Comparison of ENCODE assay signal across 2 cellular contexts in the genomic region with DNA sequence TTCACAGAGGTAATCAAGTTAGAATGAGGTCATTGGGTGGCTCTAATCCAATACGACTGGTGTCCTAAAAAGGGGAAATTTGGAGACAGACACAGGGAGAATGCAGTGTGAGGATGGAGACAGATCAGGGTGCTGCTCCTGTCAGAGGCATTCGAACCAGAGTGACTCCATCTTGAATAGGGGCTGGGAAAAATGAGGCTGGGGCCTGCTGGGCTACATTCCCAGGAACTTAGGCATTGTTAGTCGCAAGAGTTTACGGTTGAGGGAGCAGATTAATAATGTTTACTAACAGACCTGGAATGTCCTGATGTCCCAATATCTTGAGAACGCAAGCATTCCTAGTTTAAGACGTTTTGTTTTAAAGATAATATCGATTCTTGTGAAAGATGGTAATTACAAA.
TF ChIP-seq lines count a peak whose summit lies in the region.

No MANE protein-coding gene starts in this region.

TF ChIP-seq in A549, 52 proteins besides CTCF, POLR2A, EP300 and RAD21:
- TF ChIP-seq HMGXB4 (CRISPR knock-in tag; IDR thresholded peaks at IDR 0.05; ENCODE audit: borderline replicate concordance) (peak; percentile 97), EHF (CRISPR knock-in tag; IDR thresholded peaks at IDR 0.05) (peak; percentile 100), CBX2 (IDR thresholded peaks at IDR 0.05; ENCODE audit: borderline replicate concordance, low read depth) (no peak), HOXB13 (CRISPR knock-in tag; IDR thresholded peaks at IDR 0.05; ENCODE audit: low read depth) (peak; percentile 100), CEBPB (IDR thresholded peaks at IDR 0.05) (peak in 1 of 2 experiments; percentile 71; a peak in 2 of 4 replicates), JUN (IDR thresholded peaks at IDR 0.05) (0 out of 5 replicates have a peak, but pooled peaks of 1 of the 2 experiments have one; percentile 19), HEYL (CRISPR knock-in tag; IDR thresholded peaks at IDR 0.05) (peak; percentile 100), ZC3H11A (IDR thresholded peaks at IDR 0.05) (no peak), HOXA7 (CRISPR knock-in tag; IDR thresholded peaks at IDR 0.05) (peak; percentile 99), MYC (IDR thresholded peaks at IDR 0.05; ENCODE audit: borderline replicate concordance, low read length) (no peak), USF2 (IDR thresholded peaks at IDR 0.05) (no peak), MAX (IDR thresholded peaks at IDR 0.05) (0 out of 2 replicates have a peak, but pooled peaks have one; percentile 22), TP53 (CRISPR knock-in tag; IDR thresholded peaks at IDR 0.05) (peak; percentile 99), MAFK (IDR thresholded peaks at IDR 0.05; ENCODE audit: partially characterized antibody) (no peak), SMC3 (IDR thresholded peaks at IDR 0.05) (no peak), RFX5 (IDR thresholded peaks at IDR 0.05) (no peak), HOXB5 (CRISPR knock-in tag; IDR thresholded peaks at IDR 0.05) (peak; percentile 100), NPAS2 (CRISPR knock-in tag; IDR thresholded peaks at IDR 0.05; ENCODE audit: borderline replicate concordance) (peak; percentile 96), POLR2AphosphoS2 (conservative IDR thresholded peaks at IDR 0.05; ENCODE audit: low read length) (no peak), GATA3 (IDR thresholded peaks at IDR 0.05; ENCODE audit: borderline replicate concordance) (no peak), FOXS1 (CRISPR knock-in tag; IDR thresholded peaks at IDR 0.05) (peak; percentile 100), RARB (CRISPR knock-in tag; IDR thresholded peaks at IDR 0.05) (peak; percentile 98), FOSL2 (IDR thresholded peaks at IDR 0.05) (no peak), FOSL2 (CRISPR knock-in tag; IDR thresholded peaks at IDR 0.05) (peak; percentile 83), ZFP36 (IDR thresholded peaks at IDR 0.05; ENCODE audit: borderline replicate concordance, partially characterized antibody) (no peak), ZSCAN20 (CRISPR knock-in tag; IDR thresholded peaks at IDR 0.05) (peak; percentile 100), TFCP2L1 (CRISPR knock-in tag; IDR thresholded peaks at IDR 0.05) (peak; percentile 99), FOSB (CRISPR knock-in tag; IDR thresholded peaks at IDR 0.05) (peak; percentile 99), BHLHE40 (IDR thresholded peaks at IDR 0.05; ENCODE audit: low read depth, low read length) (no peak), KDM5A (IDR thresholded peaks at IDR 0.05) (no peak), ZNF302 (CRISPR knock-in tag; IDR thresholded peaks at IDR 0.05) (peak; percentile 99)
- TF ChIP-seq, protein P1, sequence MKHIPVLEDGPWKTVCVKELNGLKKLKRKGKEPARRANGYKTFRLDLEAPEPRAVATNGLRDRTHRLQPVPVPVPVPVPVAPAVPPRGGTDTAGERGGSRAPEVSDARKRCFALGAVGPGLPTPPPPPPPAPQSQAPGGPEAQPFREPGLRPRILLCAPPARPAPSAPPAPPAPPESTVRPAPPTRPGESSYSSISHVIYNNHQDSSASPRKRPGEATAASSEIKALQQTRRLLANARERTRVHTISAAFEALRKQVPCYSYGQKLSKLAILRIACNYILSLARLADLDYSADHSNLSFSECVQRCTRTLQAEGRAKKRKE (CRISPR knock-in tag; IDR thresholded peaks at IDR 0.05; ENCODE audit: low read depth) = peak; percentile 100
- TF ChIP-seq, protein P2, sequence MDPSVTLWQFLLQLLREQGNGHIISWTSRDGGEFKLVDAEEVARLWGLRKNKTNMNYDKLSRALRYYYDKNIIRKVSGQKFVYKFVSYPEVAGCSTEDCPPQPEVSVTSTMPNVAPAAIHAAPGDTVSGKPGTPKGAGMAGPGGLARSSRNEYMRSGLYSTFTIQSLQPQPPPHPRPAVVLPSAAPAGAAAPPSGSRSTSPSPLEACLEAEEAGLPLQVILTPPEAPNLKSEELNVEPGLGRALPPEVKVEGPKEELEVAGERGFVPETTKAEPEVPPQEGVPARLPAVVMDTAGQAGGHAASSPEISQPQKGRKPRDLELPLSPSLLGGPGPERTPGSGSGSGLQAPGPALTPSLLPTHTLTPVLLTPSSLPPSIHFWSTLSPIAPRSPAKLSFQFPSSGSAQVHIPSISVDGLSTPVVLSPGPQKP (IDR thresholded peaks at IDR 0.05; ENCODE audit: low read depth, low read length) = no peak

TF ChIP-seq in WTC11, 78 proteins besides CTCF, POLR2A, EP300 and RAD21 (continued from another document):
- TF ChIP-seq ATF6 (CRISPR knock-in tag; IDR thresholded peaks at IDR 0.05) (no peak), MXD4 (CRISPR knock-in tag; IDR thresholded peaks at IDR 0.05; ENCODE audit: borderline replicate concordance) (0 out of 2 replicates have a peak, but pooled peaks have one; percentile 26)
- TF ChIP-seq, protein P3, sequence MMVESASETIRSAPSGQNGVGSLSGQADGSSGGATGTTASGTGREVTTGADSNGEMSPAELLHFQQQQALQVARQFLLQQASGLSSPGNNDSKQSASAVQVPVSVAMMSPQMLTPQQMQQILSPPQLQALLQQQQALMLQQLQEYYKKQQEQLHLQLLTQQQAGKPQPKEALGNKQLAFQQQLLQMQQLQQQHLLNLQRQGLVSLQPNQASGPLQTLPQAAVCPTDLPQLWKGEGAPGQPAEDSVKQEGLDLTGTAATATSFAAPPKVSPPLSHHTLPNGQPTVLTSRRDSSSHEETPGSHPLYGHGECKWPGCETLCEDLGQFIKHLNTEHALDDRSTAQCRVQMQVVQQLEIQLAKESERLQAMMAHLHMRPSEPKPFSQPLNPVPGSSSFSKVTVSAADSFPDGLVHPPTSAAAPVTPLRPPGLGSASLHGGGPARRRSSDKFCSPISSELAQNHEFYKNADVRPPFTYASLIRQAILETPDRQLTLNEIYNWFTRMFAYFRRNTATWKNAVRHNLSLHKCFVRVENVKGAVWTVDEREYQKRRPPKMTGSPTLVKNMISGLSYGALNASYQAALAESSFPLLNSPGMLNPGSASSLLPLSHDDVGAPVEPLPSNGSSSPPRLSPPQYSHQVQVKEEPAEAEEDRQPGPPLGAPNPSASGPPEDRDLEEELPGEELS (CRISPR knock-in tag; IDR thresholded peaks at IDR 0.05) = no peak
TF ChIP-seq in WTC11: peak in this region for 1.
